Comparison of ENCODE assay signal across 1 cellular context in genomic region chr6:26342106-26342999, GRCh38.
TF ChIP-seq lines count a peak whose summit lies in the region.

No MANE protein-coding gene starts in this region.

TF ChIP-seq in HEK293, 187 proteins besides CTCF, POLR2A, EP300 and RAD21 (continued from another document and continues in another):
- no peak for TF ChIP-seq ZNF692 (tag by site-specific recombination; IDR thresholded peaks at IDR 0.05)
- no peak for TF ChIP-seq ZNF785 (tag by site-specific recombination; IDR thresholded peaks at IDR 0.05)
- TF ChIP-seq YY2 (tag by site-specific recombination; IDR thresholded peaks at IDR 0.05), result no peak
- no peak for TF ChIP-seq TRIM28 (IDR thresholded peaks at IDR 0.05; ENCODE audit: borderline replicate concordance, low read length)
- no peak for TF ChIP-seq ZNF292 (tag by site-specific recombination; IDR thresholded peaks at IDR 0.05; ENCODE audit: borderline replicate concordance, low read depth)
- no peak; the same call in 1 of the 2 replicates for TF ChIP-seq ZNF366 (tag by site-specific recombination; conservative IDR thresholded peaks at IDR 0.05)
- no peak for TF ChIP-seq ZNF214 (tag by site-specific recombination; IDR thresholded peaks at IDR 0.05; ENCODE audit: borderline replicate concordance)
- TF ChIP-seq ZNF610 (tag by site-specific recombination; IDR thresholded peaks at IDR 0.05; ENCODE audit: borderline replicate concordance), result no peak
- TF ChIP-seq ZNF280D (tag by site-specific recombination; IDR thresholded peaks at IDR 0.05), result no peak
- no peak for TF ChIP-seq ZNF23 (tag by site-specific recombination; IDR thresholded peaks at IDR 0.05; ENCODE audit: borderline replicate concordance)
- TF ChIP-seq HIC1 (tag by site-specific recombination; IDR thresholded peaks at IDR 0.05), result no peak
- TF ChIP-seq GFI1B (tag by site-specific recombination; IDR thresholded peaks at IDR 0.05), result no peak
- no peak for TF ChIP-seq ZNF433 (tag by site-specific recombination; IDR thresholded peaks at IDR 0.05; ENCODE audit: low read depth)
- peak; percentile 20; the same call in 1 of the 2 replicates for TF ChIP-seq ZFHX2 (tag by site-specific recombination; conservative IDR thresholded peaks at IDR 0.05)
- no peak for TF ChIP-seq ZFP41 (tag by site-specific recombination; IDR thresholded peaks at IDR 0.05; ENCODE audit: borderline replicate concordance)
- TF ChIP-seq ZNF571 (tag by site-specific recombination; IDR thresholded peaks at IDR 0.05), result no peak
- peak; percentile 12; the same call in 1 of the 2 replicates for TF ChIP-seq REST (tag by site-specific recombination; IDR thresholded peaks at IDR 0.05)
- TF ChIP-seq ZNF24 (tag by site-specific recombination; IDR thresholded peaks at IDR 0.05), result no peak
- TF ChIP-seq ZNF514 (tag by site-specific recombination; IDR thresholded peaks at IDR 0.05), result no peak
- no peak for TF ChIP-seq ZNF404 (tag by site-specific recombination; IDR thresholded peaks at IDR 0.05)
- TF ChIP-seq ZNF362 (tag by site-specific recombination; IDR thresholded peaks at IDR 0.05), result peak; percentile 66
- no peak for TF ChIP-seq ZNF148 (tag by site-specific recombination; IDR thresholded peaks at IDR 0.05; ENCODE audit: borderline replicate concordance)
- 0 out of 2 replicates have a peak, but pooled peaks have one; percentile 39 for TF ChIP-seq ZNF76 (tag by site-specific recombination; IDR thresholded peaks at IDR 0.05; ENCODE audit: borderline replicate concordance, low read depth)
- no peak for TF ChIP-seq ZNF776 (tag by site-specific recombination; IDR thresholded peaks at IDR 0.05; ENCODE audit: borderline replicate concordance)
- no peak for TF ChIP-seq SP3 (tag by site-specific recombination; IDR thresholded peaks at IDR 0.05)
- no peak for TF ChIP-seq ZNF266 (tag by site-specific recombination; IDR thresholded peaks at IDR 0.05; ENCODE audit: low read depth)
- TF ChIP-seq ZNF791 (tag by site-specific recombination; IDR thresholded peaks at IDR 0.05), result no peak
- no peak for TF ChIP-seq ZNF530 (tag by site-specific recombination; IDR thresholded peaks at IDR 0.05; ENCODE audit: low read depth)
- no peak for TF ChIP-seq ZBTB20 (tag by site-specific recombination; IDR thresholded peaks at IDR 0.05)
- no peak for TF ChIP-seq ZNF184 (tag by site-specific recombination; IDR thresholded peaks at IDR 0.05)
- no peak for TF ChIP-seq SCRT2 (tag by site-specific recombination; IDR thresholded peaks at IDR 0.05)
- TF ChIP-seq SALL2 (tag by site-specific recombination; IDR thresholded peaks at IDR 0.05; ENCODE audit: borderline replicate concordance), result no peak
- no peak for TF ChIP-seq AEBP2 (tag by site-specific recombination; IDR thresholded peaks at IDR 0.05; ENCODE audit: borderline replicate concordance)
- no peak for TF ChIP-seq ZFP69B (tag by site-specific recombination; IDR thresholded peaks at IDR 0.05)
- TF ChIP-seq ZSCAN18 (tag by site-specific recombination; IDR thresholded peaks at IDR 0.05), result no peak
- no peak for TF ChIP-seq MEIS1 (CRISPR knock-in tag; IDR thresholded peaks at IDR 0.05; ENCODE audit: borderline replicate concordance)
- no peak for TF ChIP-seq ZNF555 (tag by site-specific recombination; conservative IDR thresholded peaks at IDR 0.05)
- TF ChIP-seq KLF1 (tag by site-specific recombination; IDR thresholded peaks at IDR 0.05), result no peak
- no peak for TF ChIP-seq ZNF843 (tag by site-specific recombination; IDR thresholded peaks at IDR 0.05)
- TF ChIP-seq MZF1 (tag by site-specific recombination; IDR thresholded peaks at IDR 0.05; ENCODE audit: borderline replicate concordance), result no peak
- TF ChIP-seq SETDB1 (IDR thresholded peaks at IDR 0.05; ENCODE audit: insufficient read length, low read length), result no peak
- no peak for TF ChIP-seq ZNF37A (tag by site-specific recombination; IDR thresholded peaks at IDR 0.05)
- TF ChIP-seq ZNF394 (tag by site-specific recombination; IDR thresholded peaks at IDR 0.05; ENCODE audit: borderline replicate concordance), result no peak
- TF ChIP-seq KLF17 (tag by site-specific recombination; IDR thresholded peaks at IDR 0.05), result no peak
- no peak for TF ChIP-seq ZNF10 (tag by site-specific recombination; IDR thresholded peaks at IDR 0.05)
- TF ChIP-seq GLI4 (tag by site-specific recombination; IDR thresholded peaks at IDR 0.05), result no peak
- no peak for TF ChIP-seq ZNF549 (tag by site-specific recombination; IDR thresholded peaks at IDR 0.05)
- TF ChIP-seq ZNF670 (tag by site-specific recombination; IDR thresholded peaks at IDR 0.05; ENCODE audit: low read depth), result no peak
- no peak for TF ChIP-seq ZNF623 (tag by site-specific recombination; IDR thresholded peaks at IDR 0.05)
- no peak for TF ChIP-seq ZNF140 (tag by site-specific recombination; IDR thresholded peaks at IDR 0.05)
- no peak for TF ChIP-seq ZNF768 (tag by site-specific recombination; IDR thresholded peaks at IDR 0.05)
